ENCODE assay signal across 8 cellular contexts in the genomic region with DNA sequence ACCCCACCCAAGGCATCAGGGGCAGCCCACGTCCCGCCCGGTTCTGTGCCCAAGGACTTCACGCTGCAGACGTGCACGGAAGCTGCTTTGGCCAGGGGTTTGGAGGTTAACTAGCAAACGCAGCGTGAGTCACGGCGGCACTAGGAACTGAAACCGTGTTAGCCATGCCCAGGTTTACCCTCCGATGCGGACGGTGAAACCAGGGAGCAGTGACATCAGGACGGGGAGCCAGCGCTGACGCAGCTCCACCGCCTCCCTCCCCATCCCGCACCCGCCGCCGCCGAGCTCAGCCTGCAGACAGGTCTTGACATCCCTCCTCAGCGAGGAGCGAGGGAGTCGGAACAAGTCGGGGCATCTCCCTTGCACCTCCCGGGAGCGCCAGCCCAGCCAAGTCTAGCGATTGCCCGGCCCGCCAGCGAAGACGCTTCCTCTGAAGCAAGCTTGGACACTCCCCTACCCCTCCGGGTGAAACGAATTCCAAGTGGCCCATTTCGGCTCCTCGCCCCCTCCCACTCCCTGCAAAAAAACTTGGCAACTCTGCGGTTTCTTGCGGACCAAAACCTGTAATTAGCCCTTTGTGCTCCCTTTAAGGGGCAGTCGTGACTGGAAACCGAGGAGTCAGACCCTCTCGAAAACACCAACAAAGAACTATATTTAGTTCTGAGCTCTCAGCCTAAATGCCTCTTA. TPM values are rescaled to one million over a fixed set of nuclear protein-coding genes. Genes with fewer than 3 reads are reported as not detected.
DNase-seq lines count a peak whose midpoint lies in the region; ATAC-seq, FAIRE-seq and TF ChIP-seq lines count a peak whose summit lies in the region.

No MANE protein-coding gene starts in this region.

- peak; percentile 79 for TF ChIP-seq POLR2A in endothelial cell of umbilical vein (IDR thresholded peaks at IDR 0.05; ENCODE audit: low read depth, low read length)

- CTCF ChIA-PET in endothelial cell of umbilical vein (lab: Charles Lee), result interaction anchor here (0.7 to 10.6 kb wide), 17 partner anchors 10 to 810 kb away, joined by 3 to 203 read pairs (median 4); no protein-coding TSS in a partner anchor

- dilution Hi-C loops in endothelial cell of umbilical vein (cut with MboI; ENCODE audit: extremely low pct_ligation_motif_present, low sequenced_read_pairs), result no loop called here

- H3K36me3 ChIP-seq in endothelial cell of umbilical vein (ENCODE audit: control insufficient read depth in 2 of 2, extremely low read depth in 1 of 2, insufficient read depth in 2 of 2, low read length in 2 of 2), result no peaks in the 10 kb centered on the region

- intact Hi-C loops in endothelial cell of umbilical vein (cut with micrococcal nuclease), result loop anchor here (1.0 to 10.0 kb wide), 8 partner anchors 15 to 857 kb away; no protein-coding TSS in a partner anchor

- peaks cover 7% of the 10 kb centered on the region for H4K20me1 ChIP-seq in endothelial cell of umbilical vein (replicated peaks; ENCODE audit: control insufficient read depth, extremely low read depth, insufficient read depth, low read length)

- H3K27ac ChIP-seq in endothelial cell of umbilical vein (ENCODE audit: insufficient read depth, low read depth, low read length), result peak overlapping the region; percentile 84

- H3K9me3 ChIP-seq in endothelial cell of umbilical vein (replicated peaks; ENCODE audit: control insufficient read depth, insufficient read depth, low read length) (no peaks in the 10 kb centered on the region), mononuclear cell (ENCODE audit: low read depth, low read length) (no peaks in the 10 kb centered on the region)

- no peak for FAIRE-seq in endothelial cell of umbilical vein (lab: Jason Lieb, UNC)

- peaks cover 12% of the 10 kb centered on the region for H3K4me1 ChIP-seq in endothelial cell of umbilical vein (ENCODE audit: control insufficient read depth, extremely low read depth, insufficient read depth, low read length)
- peaks cover 28% of the 10 kb centered on the region for H3K4me1 ChIP-seq in mononuclear cell (ENCODE audit: insufficient read depth, low read length)

- H3K9ac ChIP-seq in endothelial cell of umbilical vein (replicated peaks; ENCODE audit: extremely low read depth, insufficient read depth, low read length), result peak overlapping the region; percentile 82

- peaks cover 35% of the 10 kb centered on the region for H3K79me2 ChIP-seq in endothelial cell of umbilical vein (ENCODE audit: control insufficient read depth, insufficient read depth, low read length)

- H3K4me2 ChIP-seq in endothelial cell of umbilical vein (ENCODE audit: insufficient read depth, low read length), result peak overlapping the region; percentile 77

- H3K27me3 ChIP-seq in endothelial cell of umbilical vein (ENCODE audit: control insufficient read depth in 2 of 2, insufficient read depth in 2 of 2, low read length in 2 of 2), result no peaks in the 10 kb centered on the region
- H3K27me3 ChIP-seq in mononuclear cell (ENCODE audit: insufficient read depth, low read length), result no peaks in the 10 kb centered on the region

- H3K9me1 ChIP-seq in endothelial cell of umbilical vein (replicated peaks; ENCODE audit: control insufficient read depth, extremely low read depth, insufficient read depth, low read length), result no peaks in the 10 kb centered on the region

- TSS peak; percentile 73 for BruUV-seq in endothelial cell of umbilical vein (replicated peaks; lab: Mats Ljungman, UMichigan)

- DNase-seq in A172 (ENCODE audit: low spot score) (peak; percentile 85), NCI-H82 (lab: John Stamatoyannopoulos, UW) (peak; percentile 83), endothelial cell of umbilical vein (ENCODE audit: low read depth, low spot score) (peak; percentile 91)
- DNase-seq in activated CD8-positive, alpha-beta memory T cell treated with anti-CD3 and anti-CD28 coated beads, Interleukin-2, amount 50 U/mL, for 24 hours (ENCODE audit: extremely low read depth), result peak; percentile 45
- DNase-seq in stimulated activated CD8-positive, alpha-beta memory T cell treated with anti-CD3 and anti-CD28 coated beads, Interleukin-4, amount 100 ng/mL, for 1 hour (ENCODE audit: low read depth in 2 of 2, low spot score in 1 of 2), result peak; percentile 44 to 51

- POLR2A ChIA-PET in endothelial cell of umbilical vein (lab: Charles Lee), result interaction anchor here (0.7 to 1.8 kb wide), 13 partner anchors 12 to 120 kb away, joined by 3 to 15 read pairs (median 4); no protein-coding TSS in a partner anchor

- peak overlapping the region; percentile 35 to 74 (median 69) for H3K4me3 ChIP-seq in endothelial cell of umbilical vein (replicated peaks in 1 of 3; ENCODE audit: insufficient read depth in 1 of 3, low read depth in 1 of 3, low read length in 3 of 3)
- peak overlapping the region; percentile 95 for H3K4me3 ChIP-seq in mononuclear cell (ENCODE audit: low read length)

- ATAC-seq in GM18520 (IDR thresholded peaks at IDR 0.05; ENCODE audit: unreplicated experiment), result peak; percentile 29
- ATAC-seq in HG03045 (IDR thresholded peaks at IDR 0.05; ENCODE audit: unreplicated experiment), result peak; percentile 29

- no peak for TF ChIP-seq CTCF in endothelial cell of umbilical vein (IDR thresholded peaks at IDR 0.05; ENCODE audit: extremely low read depth in 1 of 2, insufficient read depth in 1 of 2, low read depth in 1 of 2, low read length in 2 of 2)

- H2AFZ ChIP-seq in endothelial cell of umbilical vein (ENCODE audit: low read depth, low read length), result peak overlapping the region; percentile 2

TF ChIP-seq in endothelial cell of umbilical vein, 7 proteins besides CTCF, POLR2A, EP300 and RAD21:
- TF ChIP-seq FOS (IDR thresholded peaks at IDR 0.05; ENCODE audit: borderline replicate concordance, insufficient read depth, low read length) (peak; percentile 70), JUN (IDR thresholded peaks at IDR 0.05; ENCODE audit: borderline replicate concordance, insufficient read depth, insufficient read length, low read depth) (peak; percentile 21), GATA2 (IDR thresholded peaks at IDR 0.05; ENCODE audit: insufficient read depth, insufficient read length, low read depth, low read length) (no peak), EZH2 (IDR thresholded peaks at IDR 0.05; ENCODE audit: borderline replicate concordance, low read depth, low read length, severe bottlenecking) (no peak), POLR2AphosphoS5 (IDR thresholded peaks at IDR 0.05; ENCODE audit: insufficient read depth, low read depth, low read length) (peak; percentile 85), MYC (IDR thresholded peaks at IDR 0.05; ENCODE audit: low read depth, low read length) (peak; percentile 31)
- TF ChIP-seq, protein P1, sequence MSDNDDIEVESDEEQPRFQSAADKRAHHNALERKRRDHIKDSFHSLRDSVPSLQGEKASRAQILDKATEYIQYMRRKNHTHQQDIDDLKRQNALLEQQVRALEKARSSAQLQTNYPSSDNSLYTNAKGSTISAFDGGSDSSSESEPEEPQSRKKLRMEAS (IDR thresholded peaks at IDR 0.05; ENCODE audit: insufficient read depth, insufficient read length), result no peak
TF ChIP-seq in endothelial cell of umbilical vein: peak in this region for 4.

RNA-seq across cellular contexts. Expression of gene RAP2B, which starts 1.4 kb away (rescaled TPM):
- total RNA-seq in A172 (2014; rRNA removed; shearing (Covaris generic)), result 11.6 and 15.9 TPM in 2 replicates
- total RNA-seq in endothelial cell of umbilical vein (26.6 and 27.5 TPM in 2 replicates), mononuclear cell (30.3 TPM)
- polyA plus RNA-seq in endothelial cell of umbilical vein, result 7.9 and 8.3 TPM in 2 replicates
- polyA plus RNA-seq in endothelial cell of umbilical vein (2011; cell fraction: cytosol; rRNA removed), result 7.5 and 9.5 TPM in 2 replicates
- polyA plus RNA-seq in endothelial cell of umbilical vein (2011; cell fraction: nucleus; rRNA removed), result 4.9 and 6.5 TPM in 2 replicates
- 9.3 and 12.6 TPM in 2 replicates for polyA plus RNA-seq in endothelial cell of umbilical vein (2012)
- polyA minus RNA-seq in endothelial cell of umbilical vein, result 14.4 and 19.7 TPM in 2 replicates
- polyA minus RNA-seq in endothelial cell of umbilical vein (2011; cell fraction: cytosol; rRNA and poly(A)+ RNA removed), result 10.9 TPM
- 13.2 and 14.2 TPM in 2 replicates for polyA minus RNA-seq in endothelial cell of umbilical vein (2011; cell fraction: nucleus; rRNA and poly(A)+ RNA removed)

Comparison
In these comparisons a context has a peak if more than half of its experiments do, and no peak if none do; other contexts are left out.
1. Peak in every context shown above with its lines: DNase-seq, ATAC-seq, H3K4me3 ChIP-seq and H3K27ac ChIP-seq.